21 cellular contexts compared by ENCODE assay signal in genomic region chr5:88364991-88365390, GRCh38.
DNase-seq lines count a peak whose midpoint lies in the region; ATAC-seq and TF ChIP-seq lines count a peak whose summit lies in the region.
"Had no signal": no experiment of that assay in that cellular context is flagged by ENCODE, and none has a peak within 500 bp of the region (broad histone marks: within the 10 kb centered on the region; RNA-seq: fewer than 3 reads in every experiment).

No MANE protein-coding gene starts in this region.

- no peaks in the 10 kb centered on the region for H3K4me1 Mint-ChIP-seq in MCF 10A (ENCODE audit: insufficient read depth, unreplicated experiment)
- no peaks in the 10 kb centered on the region for H3K4me1 Mint-ChIP-seq in naive thymus-derived CD4-positive, alpha-beta T cell
- H3K4me1 Mint-ChIP-seq: B cell; CD4-positive, CD25-positive, alpha-beta regulatory T cell had no signal

- BruUV-seq in MCF 10A (replicated peaks; lab: Mats Ljungman, UMichigan) = no TSS peak

- no peak for TF ChIP-seq POLR2A in breast epithelium (IDR thresholded peaks at IDR 0.05)

- TF ChIP-seq CTCF in MCF 10A (IDR thresholded peaks at IDR 0.05; ENCODE audit: unreplicated experiment) (no peak), breast epithelium (IDR thresholded peaks at IDR 0.05) (no peak)

- no peak overlapping the region for H3K4me3 Mint-ChIP-seq in MCF 10A (ENCODE audit: unreplicated experiment)
- no peak overlapping the region for H3K4me3 Mint-ChIP-seq in naive thymus-derived CD4-positive, alpha-beta T cell
- H3K4me3 Mint-ChIP-seq: B cell; CD4-positive, CD25-positive, alpha-beta regulatory T cell; CD8-positive, alpha-beta T cell had no signal

- H3K27me3 Mint-ChIP-seq in MCF 10A (ENCODE audit: insufficient read depth, unreplicated experiment) = no peaks in the 10 kb centered on the region
- H3K27me3 Mint-ChIP-seq in naive thymus-derived CD4-positive, alpha-beta T cell = peaks cover 0 to 22% (median 9%) of the 10 kb centered on the region in 5 donors

- intact Hi-C loops in MCF 10A (cut with micrococcal nuclease) = no loop called here
- intact Hi-C loops in breast epithelium (cut with DNase I; ENCODE audit: low total_unique reads) = no loop called here
- intact Hi-C loops in naive thymus-derived CD4-positive, alpha-beta T cell (cut with micrococcal nuclease) = no loop called here

- no peak for DNase-seq in MCF 10A (ENCODE audit: unreplicated experiment)
- no peak for DNase-seq in breast epithelium (ENCODE audit: low spot score in 2 of 2)
- peak; percentile 35 for DNase-seq in foreskin melanocyte
- peak; percentile 30 for DNase-seq in pons (ENCODE audit: low spot score)
- no peak for DNase-seq in naive thymus-derived CD4-positive, alpha-beta T cell
- no peak for DNase-seq in cerebellum (ENCODE audit: low spot score)
- DNase-seq in T-helper 2 cell = no peak
- DNase-seq: CD4-positive, CD25-positive, alpha-beta regulatory T cell; CD8-positive, alpha-beta T cell; DMS 273 treated with DMSO at 0.1 percent for 48 hours; DMS79; EL; GDM1; GM23248; H7; HCEC 1CT had no signal

- no peaks in the 10 kb centered on the region for H3K9me3 ChIP-seq in breast epithelium
- H3K9me3 ChIP-seq in naive thymus-derived CD4-positive, alpha-beta T cell (ENCODE audit: control insufficient read depth in 2 of 3, low read length in 3 of 3) = no peaks in the 10 kb centered on the region
- H3K9me3 ChIP-seq: BLaER1 had no signal

- no peaks in the 10 kb centered on the region for H3K36me3 ChIP-seq in breast epithelium
- no peaks in the 10 kb centered on the region for H3K36me3 ChIP-seq in naive thymus-derived CD4-positive, alpha-beta T cell (ENCODE audit: control insufficient read depth in 2 of 3, insufficient read depth in 3 of 3, low read length in 3 of 3)
- H3K36me3 ChIP-seq: BLaER1 had no signal

- H3K27ac ChIP-seq in breast epithelium = no peak overlapping the region
- no peak overlapping the region for H3K27ac ChIP-seq in naive thymus-derived CD4-positive, alpha-beta T cell (ENCODE audit: low read depth, low read length)
- H3K27ac ChIP-seq: 22Rv1, BLaER1, C4-2B, GM23248 had no signal

- H3K9me3 Mint-ChIP-seq in MCF 10A (ENCODE audit: unreplicated experiment) = no peaks in the 10 kb centered on the region
- peaks cover 0 to 12% (median 0%) of the 10 kb centered on the region in 11 donors for H3K9me3 Mint-ChIP-seq in naive thymus-derived CD4-positive, alpha-beta T cell
- H3K9me3 Mint-ChIP-seq: CD8-positive, alpha-beta T cell had no signal

- POLR2A ChIA-PET in MCF 10A (lab: Yijun Ruan, JAX) = no interaction called here
- POLR2A ChIA-PET in naive thymus-derived CD4-positive, alpha-beta T cell (lab: Charles Lee) = no interaction called here

- peaks cover 10% of the 10 kb centered on the region for H3K36me3 Mint-ChIP-seq in MCF 10A (ENCODE audit: insufficient read depth, unreplicated experiment)
- H3K36me3 Mint-ChIP-seq in naive thymus-derived CD4-positive, alpha-beta T cell = peaks cover 0 to 4% (median 0%) of the 10 kb centered on the region in 5 donors
- H3K36me3 Mint-ChIP-seq: CD4-positive, CD25-positive, alpha-beta regulatory T cell; CD8-positive, alpha-beta T cell had no signal

- peak overlapping the region; percentile 42 for H3K27ac Mint-ChIP-seq in MCF 10A (ENCODE audit: low read depth, unreplicated experiment)
- no peak overlapping the region for H3K27ac Mint-ChIP-seq in naive thymus-derived CD4-positive, alpha-beta T cell
- H3K27ac Mint-ChIP-seq: B cell; CD4-positive, CD25-positive, alpha-beta regulatory T cell; CD8-positive, alpha-beta T cell had no signal

- no peaks in the 10 kb centered on the region for H3K27me3 ChIP-seq in breast epithelium
- no peaks in the 10 kb centered on the region for H3K27me3 ChIP-seq in naive thymus-derived CD4-positive, alpha-beta T cell (ENCODE audit: control insufficient read depth in 2 of 2, insufficient read depth in 2 of 2, low read length in 2 of 2)
- H3K27me3 ChIP-seq: BLaER1 had no signal

- no peak for ATAC-seq in naive thymus-derived CD4-positive, alpha-beta T cell
- ATAC-seq: CD8-positive, alpha-beta T cell; GM12878 had no signal

- no peaks in the 10 kb centered on the region for H3K4me1 ChIP-seq in breast epithelium
- no peaks in the 10 kb centered on the region for H3K4me1 ChIP-seq in naive thymus-derived CD4-positive, alpha-beta T cell (ENCODE audit: control insufficient read depth in 2 of 2, insufficient read depth in 2 of 2, low read length in 2 of 2)
- H3K4me1 ChIP-seq: BLaER1 had no signal

- CTCF ChIA-PET in MCF 10A (lab: Yijun Ruan, JAX) = interaction anchor here (0.6 kb wide), 2 partner anchors 26 to 125 kb away, joined by 4 read pairs; no protein-coding TSS in a partner anchor
- CTCF ChIA-PET in naive thymus-derived CD4-positive, alpha-beta T cell (lab: Charles Lee) = no interaction called here

- H3K4me3 ChIP-seq in breast epithelium = no peak overlapping the region
- H3K4me3 ChIP-seq in naive thymus-derived CD4-positive, alpha-beta T cell (ENCODE audit: low read length) = no peak overlapping the region
- H3K4me3 ChIP-seq: BLaER1, GM12878, GM23248 had no signal

Comparison
In these comparisons a context has a peak if more than half of its experiments do, and no peak if none do; other contexts are left out.
1. DNase-seq: peak in foreskin melanocyte (single experiment) and pons (single experiment); none in MCF 10A (single experiment), breast epithelium (0 of 2), naive thymus-derived CD4-positive, alpha-beta T cell (0 of 9), cerebellum (single experiment) and T-helper 2 cell (0 of 5).